28 cellular contexts compared by ENCODE assay signal in the genomic region with DNA sequence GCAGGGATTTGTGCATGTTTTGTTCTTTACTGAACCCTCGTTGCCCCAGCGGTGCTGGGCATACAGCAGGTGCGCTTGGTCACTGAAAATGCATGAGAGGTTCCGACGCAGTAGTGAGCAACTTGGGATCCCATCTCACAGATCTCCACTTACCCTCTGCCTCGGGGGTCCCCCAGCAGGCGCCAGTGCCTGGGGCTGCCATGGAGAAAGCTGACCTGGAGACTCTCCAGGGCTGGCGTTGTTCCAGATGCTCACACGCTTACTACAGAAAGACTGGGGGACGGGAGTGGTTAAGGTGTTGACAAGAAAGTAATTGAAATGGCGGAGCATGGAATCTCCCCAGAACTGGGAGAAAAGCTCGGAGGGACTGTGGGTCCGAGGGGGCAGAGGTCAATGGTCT. TPM values are rescaled to one million over a fixed set of nuclear protein-coding genes. Genes with fewer than 3 reads are reported as not detected.
"Had no signal": no experiment of that assay in that cellular context is flagged by ENCODE, and none has a peak within 500 bp of the region (broad histone marks: within the 10 kb centered on the region; RNA-seq: fewer than 3 reads in every experiment).

No MANE protein-coding gene starts in this region.

- H3K27me3 ChIP-seq: MG63 had no signal

- H3K36me3 ChIP-seq: MG63 had no signal

- H3K4me2 ChIP-seq: PC-9 had no signal

- H3K4me3 ChIP-seq: MG63, PC-9 had no signal

- H2AFZ ChIP-seq: PC-9 had no signal

- H3K27ac ChIP-seq: PC-9, RWPE1 had no signal

- FAIRE-seq: bronchial epithelial cell, RCC 7860, TTC549 had no signal

- H3K9me3 ChIP-seq: MG63 had no signal

- ATAC-seq: activated CD8-positive, alpha-beta T cell treated with anti-CD3 and anti-CD28 coated beads, Interleukin-2, amount 10 ng/mL, durations not matched to agents 7 days and 5 days; activated naive CD8-positive, alpha-beta T cell treated with anti-CD3 and anti-CD28 coated beads, Interleukin-2, amount 50 U/mL, for 24 hours; Right ventricle myocardium inferior had no signal

- DNase-seq: activated CD4-positive, alpha-beta T cell treated with anti-CD3 and anti-CD28 coated beads, Interleukin-2, amount 10 ng/mL, durations not matched to agents 24 days and 14 days; activated CD4-positive, alpha-beta T cell treated with anti-CD3 and anti-CD28 coated beads, Interleukin-2, amount 50 U/mL, for 48 hours; activated CD8-positive, alpha-beta T cell treated with anti-CD3 and anti-CD28 coated beads, Interleukin-2, amount 10 ng/mL, durations not matched to agents 7 days and 5 days; activated naive CD4-positive, alpha-beta T cell treated with anti-CD3 and anti-CD28 coated beads, Interleukin-2, amount 10 ng/mL, durations not matched to agents 7 days and 5 days; activated naive CD8-positive, alpha-beta T cell treated with anti-CD3 and anti-CD28 coated beads, Interleukin-2, amount 50 U/mL, for 24 hours; activated T-cell treated with anti-CD3 and anti-CD28 coated beads, Interleukin-2, amount 50 U/mL, for 24 hours; anterior cingulate cortex; caudate nucleus; Kasumi-1; KG1; MG63; NCI-H1048; NCI-H1105 treated with DMSO at 0.1 percent for 48 hours; NCI-H1436; NCI-H1694; NCI-H1930; NCI-H2081 treated with DMSO at 0.1 percent for 48 hours; NCI-H2171; NCI-H524 treated with DMSO at 0.1 percent for 48 hours; PC-9; SW 1271; T-helper 1 cell had no signal

RNA-seq across cellular contexts. Expression of gene GLT1D1, which starts 14.2 kb away (rescaled TPM):
- total RNA-seq: activated CD8-positive, alpha-beta T cell treated with anti-CD3 and anti-CD28 coated beads, Interleukin-2, amount 10 ng/mL, durations not matched to agents 7 days and 5 days; bronchial epithelial cell; NCI-H460; PC-9 had no signal
